9 cellular contexts compared by ENCODE assay signal in the genomic region with DNA sequence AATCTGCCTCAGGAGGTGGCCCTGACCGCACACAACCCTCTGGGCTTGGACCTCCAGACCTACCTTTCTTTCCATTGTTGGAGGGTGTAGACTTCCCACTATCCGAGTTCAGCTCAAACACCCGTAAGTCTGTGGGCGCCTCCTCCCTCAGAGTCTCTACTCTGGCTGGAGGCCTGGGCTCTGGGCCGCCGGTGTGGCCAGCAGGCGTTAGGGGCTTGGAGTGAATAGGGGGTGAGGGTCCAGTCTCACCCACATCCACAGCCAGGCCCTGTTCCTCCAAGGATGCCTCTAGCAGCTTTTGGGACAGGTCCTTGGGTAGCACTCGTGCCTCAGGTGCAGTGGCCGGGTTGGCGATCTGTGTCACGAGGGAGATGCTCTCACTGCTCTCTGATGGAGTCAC. TPM values are rescaled to one million over a fixed set of nuclear protein-coding genes. Genes with fewer than 3 reads are reported as not detected.
"Had no signal": no experiment of that assay in that cellular context is flagged by ENCODE, and none has a peak within 500 bp of the region (broad histone marks: within the 10 kb centered on the region; RNA-seq: fewer than 3 reads in every experiment).

No MANE protein-coding gene starts in this region.

- H3K9ac ChIP-seq: KMS-11 had no signal

- ATAC-seq: HepG2 had no signal

- H3K27ac ChIP-seq: HL-60, KMS-11 had no signal

- H3K4me2 ChIP-seq: KMS-11 had no signal

- FAIRE-seq: HepG2, HTR-8/SVneo had no signal

- DNase-seq: IMR-90, KBM-7, KG1 had no signal

RNA-seq across cellular contexts. Expression of a gene that starts 13.9 kb away (rescaled TPM):
- total RNA-seq: HT1080, IMR-90 had no signal
- polyA plus RNA-seq: IgD-negative memory B cell had no signal
